In the genomic region with DNA sequence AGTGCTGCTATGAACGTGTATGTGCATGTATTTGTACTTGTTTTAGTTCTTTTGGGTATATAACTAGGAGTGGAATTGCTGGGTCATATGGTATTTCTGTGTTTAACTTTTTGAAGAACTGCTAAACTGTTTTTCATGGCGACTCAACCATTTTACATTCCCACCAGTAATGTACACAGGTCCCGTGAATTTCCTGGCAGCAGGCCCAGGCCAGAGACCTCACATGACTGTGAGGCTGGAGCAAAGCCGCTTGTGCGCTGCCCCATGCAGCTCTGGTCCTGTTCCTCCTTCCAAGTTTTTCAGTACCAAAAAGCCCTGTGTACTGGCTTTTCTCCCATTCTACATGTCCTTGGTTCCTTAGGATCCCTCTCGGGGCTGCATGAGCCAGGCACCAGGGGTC, we compare ENCODE assay signal across 11 cellular contexts. TPM values are rescaled to one million over a fixed set of nuclear protein-coding genes. Genes with fewer than 3 reads are reported as not detected.
A peak's percentile ranks its signal among the peaks of the same experiment; 100 is the strongest.
DNase-seq lines count a peak whose midpoint lies in the region; ATAC-seq and TF ChIP-seq lines count a peak whose summit lies in the region.
"Had no signal": no experiment of that assay in that cellular context is flagged by ENCODE, and none has a peak within 500 bp of the region (broad histone marks: within the 10 kb centered on the region; RNA-seq: fewer than 3 reads in every experiment).

No MANE protein-coding gene starts in this region.

- DNase-seq in DMS 273 treated with DMSO at 0.1 percent for 48 hours (lab: John Stamatoyannopoulos, UW): peak; percentile 32
- DNase-seq in SJCRH30: peak; percentile 61 to 68
- DNase-seq in foreskin fibroblast: peak; percentile 24 to 43
- no peak for DNase-seq in neural progenitor cell (ENCODE audit: low spot score)
- no peak for DNase-seq in 8988T
- DNase-seq in MV-4-11 (lab: John Stamatoyannopoulos, UW): no peak
- DNase-seq in mesothelial cell of epicardium (ENCODE audit: low spot score in 2 of 2, unreplicated experiment in 2 of 2): no peak
- DNase-seq: CD8-positive, alpha-beta memory T cell; NCI-H2171 had no signal

- H2AFZ ChIP-seq in neural progenitor cell (replicated peaks): no peak overlapping the region

- H3K9me3 ChIP-seq in SJCRH30 (replicated peaks) (no peaks in the 10 kb centered on the region), neural progenitor cell (ENCODE audit: low read depth) (no peaks in the 10 kb centered on the region)

- H3K4me2 ChIP-seq in neural progenitor cell: no peak overlapping the region

- H3K9ac ChIP-seq in neural progenitor cell: no peak overlapping the region

- peaks cover 18% of the 10 kb centered on the region for H3K4me1 ChIP-seq in SJCRH30
- peaks cover 27% of the 10 kb centered on the region for H3K4me1 ChIP-seq in neural progenitor cell

- H3K4me1 Mint-ChIP-seq in neural progenitor cell (peaks cover 38% of the 10 kb centered on the region), mesothelial cell of epicardium (peaks cover 15% of the 10 kb centered on the region)
- H3K4me1 Mint-ChIP-seq: activated naive CD4-positive, alpha-beta T cell treated with anti-CD3 and anti-CD28 coated beads, Interleukin-2, amount 50 U/mL, for 24 hours; CD8-positive, alpha-beta memory T cell had no signal

- no peak overlapping the region for H3K4me3 ChIP-seq in SJCRH30
- H3K4me3 ChIP-seq in foreskin fibroblast (ENCODE audit: low read depth in 1 of 2, low read length in 2 of 2): no peak overlapping the region
- no peak overlapping the region for H3K4me3 ChIP-seq in neural progenitor cell

- H3K36me3 ChIP-seq in SJCRH30 (no peaks in the 10 kb centered on the region), neural progenitor cell (no peaks in the 10 kb centered on the region)

- TF ChIP-seq CTCF in foreskin fibroblast (IDR thresholded peaks at IDR 0.05; ENCODE audit: low read depth, low read length) (no peak), neural progenitor cell (IDR thresholded peaks at IDR 0.05) (no peak), mesothelial cell of epicardium (IDR thresholded peaks at IDR 0.05; ENCODE audit: unreplicated experiment) (no peak)

- H3K27me3 Mint-ChIP-seq in neural progenitor cell (ENCODE audit: insufficient read depth, low read depth): peaks cover 2% of the 10 kb centered on the region
- H3K27me3 Mint-ChIP-seq in mesothelial cell of epicardium (ENCODE audit: low read depth): no peaks in the 10 kb centered on the region
- H3K27me3 Mint-ChIP-seq: activated naive CD4-positive, alpha-beta T cell treated with anti-CD3 and anti-CD28 coated beads, Interleukin-2, amount 50 U/mL, for 24 hours had no signal

- H3K27me3 ChIP-seq in SJCRH30 (no peaks in the 10 kb centered on the region), neural progenitor cell (no peaks in the 10 kb centered on the region)

- H3K4me3 Mint-ChIP-seq in neural progenitor cell (no peak overlapping the region), mesothelial cell of epicardium (no peak overlapping the region)
- H3K4me3 Mint-ChIP-seq: activated naive CD4-positive, alpha-beta T cell treated with anti-CD3 and anti-CD28 coated beads, Interleukin-2, amount 50 U/mL, for 24 hours; CD8-positive, alpha-beta memory T cell had no signal

- no peaks in the 10 kb centered on the region for H3K79me2 ChIP-seq in neural progenitor cell (ENCODE audit: low read depth)

- no peak for ATAC-seq in GM19397 (IDR thresholded peaks at IDR 0.05; ENCODE audit: unreplicated experiment)

- no peaks in the 10 kb centered on the region for H4K20me1 ChIP-seq in neural progenitor cell (ENCODE audit: low read depth)

- H3K27ac ChIP-seq in SJCRH30 (no peak overlapping the region), neural progenitor cell (no peak overlapping the region)

- H3F3A ChIP-seq in neural progenitor cell (ENCODE audit: low read depth): peaks cover 23% of the 10 kb centered on the region

- H3K27ac Mint-ChIP-seq in neural progenitor cell (peak overlapping the region; percentile 57), mesothelial cell of epicardium (no peak overlapping the region)
- H3K27ac Mint-ChIP-seq: activated naive CD4-positive, alpha-beta T cell treated with anti-CD3 and anti-CD28 coated beads, Interleukin-2, amount 50 U/mL, for 24 hours; CD8-positive, alpha-beta memory T cell had no signal

- H3K9me3 Mint-ChIP-seq in neural progenitor cell (no peaks in the 10 kb centered on the region), mesothelial cell of epicardium (peaks cover 7% of the 10 kb centered on the region)
- H3K9me3 Mint-ChIP-seq: activated naive CD4-positive, alpha-beta T cell treated with anti-CD3 and anti-CD28 coated beads, Interleukin-2, amount 50 U/mL, for 24 hours had no signal

- no peaks in the 10 kb centered on the region for H3K36me3 Mint-ChIP-seq in neural progenitor cell
- H3K36me3 Mint-ChIP-seq in mesothelial cell of epicardium: peaks cover 5% of the 10 kb centered on the region
- H3K36me3 Mint-ChIP-seq: activated naive CD4-positive, alpha-beta T cell treated with anti-CD3 and anti-CD28 coated beads, Interleukin-2, amount 50 U/mL, for 24 hours; CD8-positive, alpha-beta memory T cell had no signal

RNA-seq across cellular contexts. Expression of a gene that starts 29.6 kb away (rescaled TPM):
- total RNA-seq in SJCRH30 (2014; rRNA removed; shearing (Covaris generic)): 4.3 and 4.4 TPM in 2 replicates
- total RNA-seq in neural progenitor cell (ENCODE audit: low replicate concordance): 0.51 and 1.7 TPM in 2 replicates
- total RNA-seq in mesothelial cell of epicardium: 8.3 to 10.3 TPM (median 8.9 TPM) in 3 replicates

RNA-seq across cellular contexts. Expression of a gene that starts 45.7 kb away (rescaled TPM):
- not detected in 2 replicates for total RNA-seq in SJCRH30 (2014; rRNA removed; shearing (Covaris generic))
- not detected in 2 replicates for total RNA-seq in neural progenitor cell (ENCODE audit: low replicate concordance)
- total RNA-seq in mesothelial cell of epicardium: not detected in 3 replicates
- total RNA-seq: CD8-positive, alpha-beta memory T cell had no signal

Comparison
In these comparisons a context has a peak if more than half of its experiments do, and no peak if none do; other contexts are left out.
1. DNase-seq: peak in DMS 273 treated with DMSO at 0.1 percent for 48 hours (single experiment), SJCRH30 (2 of 2) and foreskin fibroblast (2 of 2); none in neural progenitor cell (single experiment), 8988T (single experiment), MV-4-11 (single experiment) and mesothelial cell of epicardium (0 of 2).